1 cellular context compared by ENCODE assay signal in genomic region chr22:20572132-20572802, GRCh38.
TF ChIP-seq lines count a peak whose summit lies in the region.

No MANE protein-coding gene starts in this region.

TF ChIP-seq in H1, 55 proteins besides CTCF, POLR2A, EP300 and RAD21 (continued from another document):
- no peak for TF ChIP-seq POLR2AphosphoS5 (IDR thresholded peaks at IDR 0.05; ENCODE audit: low read depth, low read length)
- no peak for TF ChIP-seq ZNF274 (IDR thresholded peaks at IDR 0.05; ENCODE audit: borderline replicate concordance, extremely low read depth, low read length)
- no peak for TF ChIP-seq NRF1 (IDR thresholded peaks at IDR 0.05; ENCODE audit: low read depth, low read length)
- no peak for TF ChIP-seq EGR1 (IDR thresholded peaks at IDR 0.05; ENCODE audit: borderline replicate concordance, low read depth, low read length)
- no peak for TF ChIP-seq TEAD4 (IDR thresholded peaks at IDR 0.05; ENCODE audit: low read depth, low read length)
